ENCODE assay signal across 22 cellular contexts in genomic region chr9:114500583-114501292, GRCh38. TPM values are rescaled to one million over a fixed set of nuclear protein-coding genes. Genes with fewer than 3 reads are reported as not detected.
DNase-seq lines count a peak whose midpoint lies in the region; ATAC-seq and TF ChIP-seq lines count a peak whose summit lies in the region.
"Had no signal": no experiment of that assay in that cellular context is flagged by ENCODE, and none has a peak within 500 bp of the region (broad histone marks: within the 10 kb centered on the region; RNA-seq: fewer than 3 reads in every experiment).

No MANE protein-coding gene starts in this region.

- no peak overlapping the region for H2BK12ac ChIP-seq in H9 (ENCODE audit: insufficient read length, low read depth, low read length)

- H3K4me1 Mint-ChIP-seq in nephron progenitor cell, result peaks cover 59% of the 10 kb centered on the region
- H3K4me1 Mint-ChIP-seq in H9, result peaks cover 31 to 49% of the 10 kb centered on the region in 2 experiments

- H3K36me3 ChIP-seq in uterus, result no peaks in the 10 kb centered on the region
- H3K36me3 ChIP-seq: neutrophil, right atrium auricular region, tibial artery had no signal

- no peak overlapping the region for H2AFZ ChIP-seq in H9 (ENCODE audit: low read length)

- WGBS in H9 (ENCODE audit: extremely low coverage, insufficient read length, low lambda C conversion rate), result no CpG with 5 or more reads among the region's 6 CpGs

- TF ChIP-seq POLR2A in uterus (IDR thresholded peaks at IDR 0.05), result no peak

- no peak overlapping the region for H3K4ac ChIP-seq in H9 (ENCODE audit: low read depth, low read length)

- intact Hi-C loops in uterus (cut with DNase I; ENCODE audit: low total_unique reads), result no loop called here

- H3K23ac ChIP-seq in H9 (ENCODE audit: insufficient read length, low read depth, low read length), result no peak overlapping the region

- H3K9me3 Mint-ChIP-seq in nephron progenitor cell (no peaks in the 10 kb centered on the region), H9 (no peaks in the 10 kb centered on the region; a peak in 1 of 5 replicates)
- H3K9me3 Mint-ChIP-seq: activated CD4-positive, alpha-beta T cell treated with anti-CD3 and anti-CD28 coated beads, Interleukin-2, amount 10 ng/mL, durations not matched to agents 24 days and 14 days; activated naive CD8-positive, alpha-beta T cell treated with anti-CD3 and anti-CD28 coated beads, Interleukin-2, amount 50 U/mL, for 24 hours; stimulated activated naive B cell treated with anti-CD40 and anti-IgM and Interleukin-4, amounts not matched to agents 10 μg/mL and 1 μg/mL and 100 μg/mL, for 72 hours had no signal

- no peak for ATAC-seq in GM21390 (IDR thresholded peaks at IDR 0.05; ENCODE audit: unreplicated experiment)
- ATAC-seq: activated naive CD8-positive, alpha-beta T cell treated with anti-CD3 and anti-CD28 coated beads, Interleukin-2, amount 50 U/mL, for 24 hours; stimulated activated naive B cell treated with anti-CD40 and anti-IgM and Interleukin-4, amounts not matched to agents 10 μg/mL and 1 μg/mL and 100 μg/mL, for 72 hours had no signal

- no peak overlapping the region for H2BK120ac ChIP-seq in H9 (ENCODE audit: low read depth, low read length, poor library complexity, severe bottlenecking)

- H4K91ac ChIP-seq in H9 (ENCODE audit: insufficient read length, low read depth, low read length), result no peak overlapping the region

- no peak overlapping the region for H3K14ac ChIP-seq in H9 (ENCODE audit: insufficient read depth, low read length)

- no peak overlapping the region for H2BK15ac ChIP-seq in H9 (ENCODE audit: low read depth, low read length)

- H3K79me1 ChIP-seq in H9 (ENCODE audit: insufficient read depth, low read depth, low read length, poor library complexity, severe bottlenecking), result no peaks in the 10 kb centered on the region

- no peaks in the 10 kb centered on the region for H3K9me3 ChIP-seq in uterus
- H3K9me3 ChIP-seq in H9 (ENCODE audit: control insufficient read depth, low read depth, low read length), result no peaks in the 10 kb centered on the region
- H3K9me3 ChIP-seq: neutrophil, right atrium auricular region, tibial artery had no signal

- no peak overlapping the region for H2BK20ac ChIP-seq in H9 (ENCODE audit: low read depth, low read length, poor library complexity, severe bottlenecking)

- H3K23me2 ChIP-seq in H9 (ENCODE audit: insufficient read length, low read depth, low read length, poor library complexity, severe bottlenecking), result peaks cover 15% of the 10 kb centered on the region

- H3K4me3 ChIP-seq in uterus, result no peak overlapping the region
- H3K4me3 ChIP-seq: right atrium auricular region, tibial artery had no signal

- peaks cover 6% of the 10 kb centered on the region for H3K27me3 Mint-ChIP-seq in nephron progenitor cell (ENCODE audit: low read depth, poor library complexity)
- H3K27me3 Mint-ChIP-seq in H9 (ENCODE audit: low read depth), result peaks cover 32% of the 10 kb centered on the region
- H3K27me3 Mint-ChIP-seq: B cell; stimulated activated naive B cell treated with anti-CD40 and anti-IgM and Interleukin-4, amounts not matched to agents 10 μg/mL and 1 μg/mL and 100 μg/mL, for 72 hours had no signal

- no peaks in the 10 kb centered on the region for H3K36me3 Mint-ChIP-seq in nephron progenitor cell (ENCODE audit: low read depth)
- peaks cover 0 to under 1% (median 0%) of the 10 kb centered on the region in 3 experiments; a peak in 1 of 7 replicates for H3K36me3 Mint-ChIP-seq in H9 (ENCODE audit: insufficient read depth in 1 of 3, low read depth in 3 of 3)

- no peak overlapping the region for H3K9ac ChIP-seq in H9 (ENCODE audit: extremely low read depth, insufficient read length, low read length)

- no peak overlapping the region for H3K27ac Mint-ChIP-seq in nephron progenitor cell
- H3K27ac Mint-ChIP-seq in H9, result no peak overlapping the region
- H3K27ac Mint-ChIP-seq: activated CD4-positive, alpha-beta T cell treated with anti-CD3 and anti-CD28 coated beads, Interleukin-2, amount 10 ng/mL, durations not matched to agents 24 days and 14 days; activated naive CD8-positive, alpha-beta T cell treated with anti-CD3 and anti-CD28 coated beads, Interleukin-2, amount 50 U/mL, for 24 hours; B cell; stimulated activated naive B cell treated with anti-CD40 and anti-IgM and Interleukin-4, amounts not matched to agents 10 μg/mL and 1 μg/mL and 100 μg/mL, for 72 hours had no signal

- H3K56ac ChIP-seq in H9 (ENCODE audit: insufficient read length, low read depth, low read length), result no peak overlapping the region

- no peak overlapping the region for H3T11ph ChIP-seq in H9 (ENCODE audit: low read length)

- H2AK5ac ChIP-seq in H9 (ENCODE audit: insufficient read length, low read length), result no peak overlapping the region

- peak overlapping the region; percentile 86 for H3K4me3 Mint-ChIP-seq in nephron progenitor cell
- no peak overlapping the region for H3K4me3 Mint-ChIP-seq in H9
- H3K4me3 Mint-ChIP-seq: activated CD4-positive, alpha-beta T cell treated with anti-CD3 and anti-CD28 coated beads, Interleukin-2, amount 10 ng/mL, durations not matched to agents 24 days and 14 days; activated naive CD8-positive, alpha-beta T cell treated with anti-CD3 and anti-CD28 coated beads, Interleukin-2, amount 50 U/mL, for 24 hours; B cell; stimulated activated naive B cell treated with anti-CD40 and anti-IgM and Interleukin-4, amounts not matched to agents 10 μg/mL and 1 μg/mL and 100 μg/mL, for 72 hours had no signal

- no peak overlapping the region for H3K27ac ChIP-seq in uterus
- no peak overlapping the region for H3K27ac ChIP-seq in H9 (ENCODE audit: insufficient read length, low read depth, low read length)
- H3K27ac ChIP-seq: neutrophil, tibial artery had no signal

- no peak overlapping the region for H3K18ac ChIP-seq in H9 (ENCODE audit: insufficient read length, low read depth, low read length)

- no peaks in the 10 kb centered on the region for H3K79me2 ChIP-seq in H9 (ENCODE audit: insufficient read depth, low read length)

- H2BK5ac ChIP-seq in H9 (ENCODE audit: insufficient read length, low read length), result no peak overlapping the region

- no peak overlapping the region for H4K8ac ChIP-seq in H9 (replicated peaks; ENCODE audit: insufficient read length, low read depth, low read length)

- H3K4me1 ChIP-seq in uterus (no peaks in the 10 kb centered on the region), H9 (ENCODE audit: insufficient read depth, low read length) (peaks cover 4% of the 10 kb centered on the region)

- no peak for TF ChIP-seq CTCF in nephron progenitor cell (IDR thresholded peaks at IDR 0.05)
- no peak for TF ChIP-seq CTCF in uterus (IDR thresholded peaks at IDR 0.05)
- TF ChIP-seq CTCF in H9 (conservative IDR thresholded peaks at IDR 0.05), result no peak

- no peak overlapping the region for H4K5ac ChIP-seq in H9 (ENCODE audit: insufficient read length, low read depth, low read length)

- peak; percentile 24 for DNase-seq in NCI-H1092 treated with DMSO at 0.1 percent for 48 hours (lab: John Stamatoyannopoulos, UW)
- DNase-seq in NCI-H1092 (lab: John Stamatoyannopoulos, UW), result no peak
- DNase-seq in cerebellum (ENCODE audit: low spot score), result peak; percentile 46
- no peak for DNase-seq in nephron progenitor cell
- no peak for DNase-seq in uterus
- DNase-seq in H9, result no peak
- DNase-seq in activated CD4-positive, CD25-positive, alpha-beta regulatory T cell (lab: John Stamatoyannopoulos, UW), result no peak
- DNase-seq: 8988T; activated CD4-positive, alpha-beta T cell treated with anti-CD3 and anti-CD28 coated beads, Interleukin-2, amount 10 ng/mL, durations not matched to agents 24 days and 14 days; activated CD8-positive, alpha-beta memory T cell treated with anti-CD3 and anti-CD28 coated beads, Interleukin-2, amount 50 U/mL, for 4 hours; activated effector memory CD4-positive, alpha-beta T cell treated with Interleukin-2 at 50 U/mL for 16 hours; activated naive CD8-positive, alpha-beta T cell treated with anti-CD3 and anti-CD28 coated beads, Interleukin-2, amount 50 U/mL, for 24 hours; HCEC 1CT; NCI-H1930; NCI-H446 treated with DMSO at 0.1 percent for 48 hours; stimulated activated CD4-positive, alpha-beta T cell treated with anti-CD3 and anti-CD28 coated beads, Interleukin-15, amount 100 ng/mL, for 24 hours; stimulated activated naive B cell treated with anti-CD40 and anti-IgM and Interleukin-4, amounts not matched to agents 10 μg/mL and 1 μg/mL and 100 μg/mL, for 72 hours; tibial artery had no signal

- H3K4me2 ChIP-seq in H9 (ENCODE audit: insufficient read depth, insufficient read length, low read length), result no peak overlapping the region

- H3K27me3 ChIP-seq in uterus (no peaks in the 10 kb centered on the region), H9 (ENCODE audit: insufficient read depth, low read length) (no peaks in the 10 kb centered on the region; the same call in 1 of the 2 replicates)
- H3K27me3 ChIP-seq: right atrium auricular region had no signal

- H4K20me1 ChIP-seq in H9 (ENCODE audit: control insufficient read depth, insufficient read depth, insufficient read length), result no peaks in the 10 kb centered on the region

RNA-seq across cellular contexts. Expression of gene WHRN, which starts 4.5 kb away (rescaled TPM):
- total RNA-seq in cerebellum (7.7 TPM), uterus (10 to 100 TPM in 2 of 4 donors, 1 to 10 TPM in 2; 4.0 to 32.3 (median 20.2) TPM), H9 (2021) (2.2 and 2.3 TPM in 2 replicates)

Comparison
In these comparisons a context has a peak if more than half of its experiments do, and no peak if none do; other contexts are left out.
1. DNase-seq: peak in NCI-H1092 treated with DMSO at 0.1 percent for 48 hours (single experiment) and cerebellum (single experiment); none in NCI-H1092 (single experiment), nephron progenitor cell (single experiment), uterus (0 of 2), H9 (single experiment) and activated CD4-positive, CD25-positive, alpha-beta regulatory T cell (0 of 4).